ENCODE assay signal across 30 cellular contexts in the genomic region with DNA sequence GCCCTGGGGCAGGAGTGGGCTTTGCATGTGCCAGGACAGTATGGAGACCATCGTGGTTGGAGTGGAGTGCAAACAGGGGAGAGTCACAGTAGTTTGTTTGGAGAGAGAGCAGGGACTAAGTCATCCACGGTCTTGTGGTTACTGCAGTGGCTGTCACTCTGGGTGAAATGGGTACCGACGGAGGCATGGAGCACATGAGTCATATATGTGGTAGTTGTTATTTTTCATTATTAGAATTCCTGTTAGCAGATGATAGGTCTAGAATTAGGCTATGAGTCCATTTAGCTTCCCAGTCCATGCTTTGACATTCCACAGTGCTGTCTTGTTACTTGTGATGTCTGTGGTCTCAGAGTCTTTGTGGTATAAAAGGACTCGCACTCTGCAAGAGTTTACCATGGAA.
"Had no signal": no experiment of that assay in that cellular context is flagged by ENCODE, and none has a peak within 500 bp of the region (broad histone marks: within the 10 kb centered on the region; RNA-seq: fewer than 3 reads in every experiment).

No MANE protein-coding gene starts in this region.

- H3K27ac ChIP-seq: adrenal gland, brain microvascular endothelial cell, ovary, right lobe of liver, skin epidermis, thoracic aorta, upper lobe of left lung had no signal

- H3K36me3 ChIP-seq: adrenal gland, brain microvascular endothelial cell, ovary, right lobe of liver, thoracic aorta, upper lobe of left lung had no signal

- H3K27ac Mint-ChIP-seq: activated naive CD8-positive, alpha-beta T cell treated with anti-CD3 and anti-CD28 coated beads for 36 hours; naive thymus-derived CD4-positive, alpha-beta T cell; progenitor cell of endocrine pancreas; stimulated activated effector memory CD8-positive, alpha-beta T cell treated with anti-CD3 and anti-CD28 coated beads, Interleukin-12 subunit alpha, Interleukin-12 subunit beta, amount 100 ng/mL, for 72 hours; stimulated activated naive CD8-positive, alpha-beta T cell treated with anti-CD3 and anti-CD28 coated beads, Interleukin-15, Interleukin-2, amounts not matched to agents 100 ng/mL and 50 ng/mL, for 24 hours; T-helper 17 cell had no signal

- H3K9me3 Mint-ChIP-seq: stimulated activated naive CD8-positive, alpha-beta T cell treated with anti-CD3 and anti-CD28 coated beads, Interleukin-15, Interleukin-2, amounts not matched to agents 100 ng/mL and 50 ng/mL, for 24 hours had no signal

- H3K27me3 ChIP-seq: adrenal gland, brain microvascular endothelial cell, ovary, right lobe of liver, upper lobe of left lung had no signal

- DNase-seq: activated CD4-positive, alpha-beta T cell treated with anti-CD3 and anti-CD28 coated beads for 4 hours; activated CD4-positive, alpha-beta T cell treated with anti-CD3 and anti-CD28 coated beads, Interleukin-2, amount 50 U/mL, for 4 hours; activated CD4-positive, CD25-positive, alpha-beta regulatory T cell; activated effector memory CD4-positive, alpha-beta T cell treated with Interleukin-2 at 50 U/mL for 16 hours; activated naive CD4-positive, alpha-beta T cell treated with Interleukin-2 at 50 U/mL for 16 hours; activated naive CD8-positive, alpha-beta T cell treated with anti-CD3 and anti-CD28 coated beads for 36 hours; adrenal gland; aorta; brain microvascular endothelial cell; caudate nucleus; foreskin fibroblast; head of caudate nucleus; hippocampal formation; left colon; mammary epithelial cell; naive thymus-derived CD4-positive, alpha-beta T cell; ovary; right lobe of liver; stimulated activated CD4-positive, alpha-beta T cell treated with anti-CD3 and anti-CD28 coated beads, Interleukin-12 subunit alpha, Interleukin-12 subunit beta, amount 100 ng/mL, for 4 hours; stimulated activated CD4-positive, alpha-beta T cell treated with anti-CD3 and anti-CD28 coated beads, Interleukin-4, amount 100 ng/mL, for 24 hours; T-helper 17 cell; upper lobe of left lung had no signal

- H3K4me3 ChIP-seq: adrenal gland, ovary, right lobe of liver, skin epidermis, thoracic aorta, upper lobe of left lung had no signal

- H3K4me3 Mint-ChIP-seq: activated naive CD8-positive, alpha-beta T cell treated with anti-CD3 and anti-CD28 coated beads for 36 hours; naive thymus-derived CD4-positive, alpha-beta T cell; stimulated activated effector memory CD8-positive, alpha-beta T cell treated with anti-CD3 and anti-CD28 coated beads, Interleukin-12 subunit alpha, Interleukin-12 subunit beta, amount 100 ng/mL, for 72 hours; stimulated activated naive CD8-positive, alpha-beta T cell treated with anti-CD3 and anti-CD28 coated beads, Interleukin-15, Interleukin-2, amounts not matched to agents 100 ng/mL and 50 ng/mL, for 24 hours; T-helper 17 cell had no signal

- FAIRE-seq: endothelial cell of umbilical vein, keratinocyte had no signal

- ATAC-seq: esophagus mucosa; left colon; naive thymus-derived CD4-positive, alpha-beta T cell; right lobe of liver; T-helper 17 cell had no signal

- H3K27me3 Mint-ChIP-seq: activated naive CD8-positive, alpha-beta T cell treated with anti-CD3 and anti-CD28 coated beads for 36 hours; stimulated activated naive CD8-positive, alpha-beta T cell treated with anti-CD3 and anti-CD28 coated beads, Interleukin-15, Interleukin-2, amounts not matched to agents 100 ng/mL and 50 ng/mL, for 24 hours had no signal

- H3K9me3 ChIP-seq: adrenal gland, ovary, right lobe of liver, thoracic aorta, upper lobe of left lung had no signal

- H3K4me1 ChIP-seq: adrenal gland, right lobe of liver, upper lobe of left lung had no signal

- H3K4me1 Mint-ChIP-seq: activated naive CD8-positive, alpha-beta T cell treated with anti-CD3 and anti-CD28 coated beads for 36 hours; naive thymus-derived CD4-positive, alpha-beta T cell; stimulated activated effector memory CD8-positive, alpha-beta T cell treated with anti-CD3 and anti-CD28 coated beads, Interleukin-12 subunit alpha, Interleukin-12 subunit beta, amount 100 ng/mL, for 72 hours; T-helper 17 cell had no signal

- H3K36me3 Mint-ChIP-seq: activated naive CD8-positive, alpha-beta T cell treated with anti-CD3 and anti-CD28 coated beads for 36 hours; stimulated activated effector memory CD8-positive, alpha-beta T cell treated with anti-CD3 and anti-CD28 coated beads, Interleukin-12 subunit alpha, Interleukin-12 subunit beta, amount 100 ng/mL, for 72 hours had no signal
